Comparison of ENCODE assay signal across 1 cellular context in the genomic region with DNA sequence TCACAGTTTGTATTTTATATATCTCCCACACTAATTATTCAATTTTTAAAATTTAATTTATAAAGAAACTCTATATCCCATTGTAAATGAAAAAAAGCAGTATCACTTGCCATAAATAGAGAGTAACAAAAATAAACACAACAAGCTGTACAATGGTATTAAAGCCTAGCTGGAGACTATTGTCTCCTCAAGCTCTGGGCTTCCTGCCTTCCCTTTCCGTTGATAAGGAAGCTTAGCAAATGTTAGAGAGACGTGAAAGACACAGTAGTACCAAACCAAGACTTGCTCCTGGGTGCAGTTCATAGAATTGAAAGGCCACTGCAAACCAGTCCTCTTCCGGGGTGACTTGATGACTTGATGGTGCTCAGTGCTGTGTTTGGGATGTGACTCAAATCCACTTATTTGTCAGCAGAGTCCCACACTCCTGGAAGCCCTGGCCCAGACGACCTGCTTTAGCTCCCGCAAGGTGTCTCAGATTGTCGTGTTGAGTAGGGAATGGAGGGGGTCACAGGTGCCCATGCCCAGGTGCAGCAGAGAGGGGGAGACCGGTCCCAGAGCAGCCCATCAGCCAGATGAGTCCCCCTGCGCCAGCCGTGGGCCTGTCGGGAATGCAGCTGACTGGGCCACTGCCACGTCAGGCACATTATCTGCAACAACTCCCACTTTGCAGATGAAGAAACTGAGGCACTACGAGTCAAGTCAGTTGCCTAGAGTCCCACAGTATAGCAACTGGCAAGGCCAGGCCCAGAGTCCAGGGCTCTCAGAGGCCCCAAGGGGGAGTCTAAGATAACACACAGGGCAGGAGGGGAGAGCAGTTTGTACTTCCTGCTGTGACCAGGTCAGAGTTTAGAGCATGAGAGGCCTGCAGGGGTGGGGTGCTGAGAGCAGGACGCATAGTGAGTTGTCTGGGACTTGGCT.
TF ChIP-seq lines count a peak whose summit lies in the region.

No MANE protein-coding gene starts in this region.

TF ChIP-seq in GM12891, 5 proteins besides CTCF, POLR2A, EP300 and RAD21 (continued from another document):
- TF ChIP-seq PAX5 (IDR thresholded peaks at IDR 0.05; ENCODE audit: insufficient read depth, low read length, severe bottlenecking) (no peak), POLR2AphosphoS5 (IDR thresholded peaks at IDR 0.05; ENCODE audit: low read depth, low read length) (no peak), SPI1 (IDR thresholded peaks at IDR 0.05; ENCODE audit: low read depth, low read length) (no peak)
